1 cellular context compared by ENCODE assay signal in genomic region chr9:87535817-87536539, GRCh38.
TF ChIP-seq lines count a peak whose summit lies in the region.

No MANE protein-coding gene starts in this region.

TF ChIP-seq in K562, 482 proteins besides CTCF, POLR2A, EP300 and RAD21 (continued from another document and continues in another):
- TF ChIP-seq EP400 (IDR thresholded peaks at IDR 0.05) (peak; percentile 34; the same call in 1 of the 2 replicates), NFE2L1 (tag; IDR thresholded peaks at IDR 0.05; ENCODE audit: borderline replicate concordance, low read depth) (no peak), NUFIP1 (IDR thresholded peaks at IDR 0.05; ENCODE audit: partially characterized antibody) (no peak), SIN3A (IDR thresholded peaks at IDR 0.05; ENCODE audit: borderline replicate concordance in 2 of 2, control insufficient read depth in 1 of 2, low read depth in 2 of 2, low read length in 2 of 2) (no peak), FOXK1 (CRISPR knock-in tag; IDR thresholded peaks at IDR 0.05; ENCODE audit: borderline replicate concordance) (no peak), ARID1B (IDR thresholded peaks at IDR 0.05) (peak; percentile 64), PPARD (CRISPR knock-in tag; IDR thresholded peaks at IDR 0.05) (no peak), ATF7 (IDR thresholded peaks at IDR 0.05) (peak; percentile 82), ZNF431 (CRISPR knock-in tag; IDR thresholded peaks at IDR 0.05) (no peak), DPF2 (IDR thresholded peaks at IDR 0.05) (peak; percentile 55; the same call in 1 of the 2 replicates), ZNF318 (IDR thresholded peaks at IDR 0.05; ENCODE audit: borderline replicate concordance in 1 of 2, low read depth in 1 of 2) (no peak), NR2C1 (IDR thresholded peaks at IDR 0.05) (no peak), NR2C1 (tag; IDR thresholded peaks at IDR 0.05) (no peak), MBD2 (IDR thresholded peaks at IDR 0.05; ENCODE audit: borderline replicate concordance, low read depth) (no peak), ZFP36 (IDR thresholded peaks at IDR 0.05; ENCODE audit: low read depth, low read length, partially characterized antibody) (no peak), RAD51 (IDR thresholded peaks at IDR 0.05; ENCODE audit: borderline replicate concordance, low read depth) (peak; percentile 43; the same call in 1 of the 2 replicates), LEF1 (IDR thresholded peaks at IDR 0.05) (0 out of 2 replicates have a peak, but pooled peaks have one; percentile 40), BRCA1 (IDR thresholded peaks at IDR 0.05) (no peak), BRCA1 (CRISPR knock-in tag; IDR thresholded peaks at IDR 0.05) (no peak), FOSL1 (tag; conservative IDR thresholded peaks at IDR 0.05) (0 out of 2 replicates have a peak, but pooled peaks have one; percentile 10), BRF1 (IDR thresholded peaks at IDR 0.05; ENCODE audit: borderline replicate concordance, extremely low read depth, insufficient read length) (no peak), GABPA (tag; conservative IDR thresholded peaks at IDR 0.05; ENCODE audit: low read depth) (peak; percentile 66), ZNF512 (tag; IDR thresholded peaks at IDR 0.05) (no peak), TOE1 (IDR thresholded peaks at IDR 0.05; ENCODE audit: borderline replicate concordance) (no peak), TOE1 (CRISPR knock-in tag; IDR thresholded peaks at IDR 0.05; ENCODE audit: borderline replicate concordance, low read depth) (no peak), ZNF57 (CRISPR knock-in tag; IDR thresholded peaks at IDR 0.05) (no peak)
- TF ChIP-seq, protein P1, sequence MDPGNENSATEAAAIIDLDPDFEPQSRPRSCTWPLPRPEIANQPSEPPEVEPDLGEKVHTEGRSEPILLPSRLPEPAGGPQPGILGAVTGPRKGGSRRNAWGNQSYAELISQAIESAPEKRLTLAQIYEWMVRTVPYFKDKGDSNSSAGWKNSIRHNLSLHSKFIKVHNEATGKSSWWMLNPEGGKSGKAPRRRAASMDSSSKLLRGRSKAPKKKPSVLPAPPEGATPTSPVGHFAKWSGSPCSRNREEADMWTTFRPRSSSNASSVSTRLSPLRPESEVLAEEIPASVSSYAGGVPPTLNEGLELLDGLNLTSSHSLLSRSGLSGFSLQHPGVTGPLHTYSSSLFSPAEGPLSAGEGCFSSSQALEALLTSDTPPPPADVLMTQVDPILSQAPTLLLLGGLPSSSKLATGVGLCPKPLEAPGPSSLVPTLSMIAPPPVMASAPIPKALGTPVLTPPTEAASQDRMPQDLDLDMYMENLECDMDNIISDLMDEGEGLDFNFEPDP (CRISPR knock-in tag; IDR thresholded peaks at IDR 0.05): no peak
- TF ChIP-seq, protein P2, sequence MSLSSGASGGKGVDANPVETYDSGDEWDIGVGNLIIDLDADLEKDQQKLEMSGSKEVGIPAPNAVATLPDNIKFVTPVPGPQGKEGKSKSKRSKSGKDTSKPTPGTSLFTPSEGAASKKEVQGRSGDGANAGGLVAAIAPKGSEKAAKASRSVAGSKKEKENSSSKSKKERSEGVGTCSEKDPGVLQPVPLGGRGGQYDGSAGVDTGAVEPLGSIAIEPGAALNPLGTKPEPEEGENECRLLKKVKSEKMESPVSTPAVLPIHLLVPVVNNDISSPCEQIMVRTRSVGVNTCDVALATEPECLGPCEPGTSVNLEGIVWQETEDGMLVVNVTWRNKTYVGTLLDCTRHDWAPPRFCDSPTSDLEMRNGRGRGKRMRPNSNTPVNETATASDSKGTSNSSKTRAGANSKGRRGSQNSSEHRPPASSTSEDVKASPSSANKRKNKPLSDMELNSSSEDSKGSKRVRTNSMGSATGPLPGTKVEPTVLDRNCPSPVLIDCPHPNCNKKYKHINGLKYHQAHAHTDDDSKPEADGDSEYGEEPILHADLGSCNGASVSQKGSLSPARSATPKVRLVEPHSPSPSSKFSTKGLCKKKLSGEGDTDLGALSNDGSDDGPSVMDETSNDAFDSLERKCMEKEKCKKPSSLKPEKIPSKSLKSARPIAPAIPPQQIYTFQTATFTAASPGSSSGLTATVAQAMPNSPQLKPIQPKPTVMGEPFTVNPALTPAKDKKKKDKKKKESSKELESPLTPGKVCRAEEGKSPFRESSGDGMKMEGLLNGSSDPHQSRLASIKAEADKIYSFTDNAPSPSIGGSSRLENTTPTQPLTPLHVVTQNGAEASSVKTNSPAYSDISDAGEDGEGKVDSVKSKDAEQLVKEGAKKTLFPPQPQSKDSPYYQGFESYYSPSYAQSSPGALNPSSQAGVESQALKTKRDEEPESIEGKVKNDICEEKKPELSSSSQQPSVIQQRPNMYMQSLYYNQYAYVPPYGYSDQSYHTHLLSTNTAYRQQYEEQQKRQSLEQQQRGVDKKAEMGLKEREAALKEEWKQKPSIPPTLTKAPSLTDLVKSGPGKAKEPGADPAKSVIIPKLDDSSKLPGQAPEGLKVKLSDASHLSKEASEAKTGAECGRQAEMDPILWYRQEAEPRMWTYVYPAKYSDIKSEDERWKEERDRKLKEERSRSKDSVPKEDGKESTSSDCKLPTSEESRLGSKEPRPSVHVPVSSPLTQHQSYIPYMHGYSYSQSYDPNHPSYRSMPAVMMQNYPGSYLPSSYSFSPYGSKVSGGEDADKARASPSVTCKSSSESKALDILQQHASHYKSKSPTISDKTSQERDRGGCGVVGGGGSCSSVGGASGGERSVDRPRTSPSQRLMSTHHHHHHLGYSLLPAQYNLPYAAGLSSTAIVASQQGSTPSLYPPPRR (CRISPR knock-in tag; IDR thresholded peaks at IDR 0.05; ENCODE audit: borderline replicate concordance): no peak
- TF ChIP-seq, protein P3, sequence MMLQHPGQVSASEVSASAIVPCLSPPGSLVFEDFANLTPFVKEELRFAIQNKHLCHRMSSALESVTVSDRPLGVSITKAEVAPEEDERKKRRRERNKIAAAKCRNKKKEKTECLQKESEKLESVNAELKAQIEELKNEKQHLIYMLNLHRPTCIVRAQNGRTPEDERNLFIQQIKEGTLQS (IDR thresholded peaks at IDR 0.05): peak; percentile 36; the same call in 1 of the 2 replicates
- TF ChIP-seq, protein P3 (CRISPR knock-in tag; conservative IDR thresholded peaks at IDR 0.05): no peak
- TF ChIP-seq, protein P4, sequence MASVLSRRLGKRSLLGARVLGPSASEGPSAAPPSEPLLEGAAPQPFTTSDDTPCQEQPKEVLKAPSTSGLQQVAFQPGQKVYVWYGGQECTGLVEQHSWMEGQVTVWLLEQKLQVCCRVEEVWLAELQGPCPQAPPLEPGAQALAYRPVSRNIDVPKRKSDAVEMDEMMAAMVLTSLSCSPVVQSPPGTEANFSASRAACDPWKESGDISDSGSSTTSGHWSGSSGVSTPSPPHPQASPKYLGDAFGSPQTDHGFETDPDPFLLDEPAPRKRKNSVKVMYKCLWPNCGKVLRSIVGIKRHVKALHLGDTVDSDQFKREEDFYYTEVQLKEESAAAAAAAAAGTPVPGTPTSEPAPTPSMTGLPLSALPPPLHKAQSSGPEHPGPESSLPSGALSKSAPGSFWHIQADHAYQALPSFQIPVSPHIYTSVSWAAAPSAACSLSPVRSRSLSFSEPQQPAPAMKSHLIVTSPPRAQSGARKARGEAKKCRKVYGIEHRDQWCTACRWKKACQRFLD (CRISPR knock-in tag; IDR thresholded peaks at IDR 0.05): no peak
